Comparison of ENCODE assay signal across 14 cellular contexts in the genomic region with DNA sequence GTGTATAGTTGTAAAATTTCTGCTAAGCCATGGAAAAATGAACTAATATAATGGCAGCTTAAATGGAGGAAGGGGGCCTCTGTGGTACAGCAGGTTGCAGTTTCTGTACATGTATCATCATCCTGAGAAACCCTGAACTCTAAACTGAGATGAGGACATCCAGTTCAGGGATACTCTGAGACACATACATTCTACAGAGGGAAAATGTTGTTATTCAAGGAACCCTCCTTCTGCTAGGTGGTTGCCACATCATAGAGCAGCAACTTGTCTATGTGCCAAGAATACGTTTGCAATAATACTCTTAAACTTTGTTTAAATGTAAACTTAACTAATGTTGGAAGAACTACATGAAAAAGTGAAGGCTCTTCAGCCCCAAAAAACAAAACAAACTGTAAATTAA.
"Had no signal": no experiment of that assay in that cellular context is flagged by ENCODE, and none has a peak within 500 bp of the region (broad histone marks: within the 10 kb centered on the region; RNA-seq: fewer than 3 reads in every experiment).

No MANE protein-coding gene starts in this region.

- H3K27ac Mint-ChIP-seq: activated naive CD4-positive, alpha-beta T cell treated with anti-CD3 and anti-CD28 coated beads, Interleukin-2, amount 50 U/mL, for 24 hours; memory B cell; progenitor cell of endocrine pancreas; T-helper 2 cell treated with Interferon-gamma antibody and Interleukin-4, amounts not matched to agents 5 μg/mL and 100 μg/mL, for 36 hours had no signal

- H3K27ac ChIP-seq: brain microvascular endothelial cell, suprapubic skin had no signal

- ATAC-seq: activated CD4-positive, CD25-positive, alpha-beta regulatory T cell treated with anti-CD3 and anti-CD28 coated beads, Interleukin-2, amount 50 U/mL, for 24 hours; sciatic nerve had no signal

- H3K9me3 Mint-ChIP-seq: activated naive CD4-positive, alpha-beta T cell treated with anti-CD3 and anti-CD28 coated beads, Interleukin-2, amount 50 U/mL, for 24 hours; memory B cell; T-helper 2 cell treated with Interferon-gamma antibody and Interleukin-4, amounts not matched to agents 5 μg/mL and 100 μg/mL, for 36 hours had no signal

- H3K36me3 ChIP-seq: brain microvascular endothelial cell, suprapubic skin had no signal

- H3K36me3 Mint-ChIP-seq: activated naive CD4-positive, alpha-beta T cell treated with anti-CD3 and anti-CD28 coated beads, Interleukin-2, amount 50 U/mL, for 24 hours; memory B cell had no signal

- H3K9me3 ChIP-seq: suprapubic skin had no signal

- H3K4me3 ChIP-seq: suprapubic skin had no signal

- DNase-seq: activated T-cell treated with anti-CD3 and anti-CD28 coated beads, Interleukin-2, amount 50 U/mL, for 1 hour; amniotic stem cell; brain microvascular endothelial cell; dermis blood vessel endothelial cell; stimulated activated CD4-positive, alpha-beta T cell treated with anti-CD3 and anti-CD28 coated beads, Interleukin-2, amount 100 ng/mL, for 48 hours; stimulated activated naive CD4-positive, alpha-beta T cell treated with Interleukin-2 at 50 U/mL for 16 hours; SW 1271 had no signal

- H3K4me3 Mint-ChIP-seq: activated naive CD4-positive, alpha-beta T cell treated with anti-CD3 and anti-CD28 coated beads, Interleukin-2, amount 50 U/mL, for 24 hours; memory B cell; T-helper 2 cell treated with Interferon-gamma antibody and Interleukin-4, amounts not matched to agents 5 μg/mL and 100 μg/mL, for 36 hours had no signal

- H3K27me3 ChIP-seq: suprapubic skin had no signal
